In genomic region chr7:103504505-103505135, GRCh38 we compare ENCODE assay signal across 1 cellular context.
TF ChIP-seq lines count a peak whose summit lies in the region.

No MANE protein-coding gene starts in this region.

TF ChIP-seq in IMR-90, 13 proteins besides CTCF, POLR2A, EP300 and RAD21 (continued from another document):
- TF ChIP-seq SMC3 (IDR thresholded peaks at IDR 0.05; ENCODE audit: low read depth, low read length) (no peak), CHD1 (IDR thresholded peaks at IDR 0.05; ENCODE audit: low read depth, low read length) (no peak), MAZ (IDR thresholded peaks at IDR 0.05; ENCODE audit: borderline replicate concordance, low read depth, low read length) (no peak), CEBPB (IDR thresholded peaks at IDR 0.05; ENCODE audit: low read depth, low read length) (no peak), RFX5 (IDR thresholded peaks at IDR 0.05; ENCODE audit: low read depth, low read length) (no peak)
- TF ChIP-seq, protein P1, sequence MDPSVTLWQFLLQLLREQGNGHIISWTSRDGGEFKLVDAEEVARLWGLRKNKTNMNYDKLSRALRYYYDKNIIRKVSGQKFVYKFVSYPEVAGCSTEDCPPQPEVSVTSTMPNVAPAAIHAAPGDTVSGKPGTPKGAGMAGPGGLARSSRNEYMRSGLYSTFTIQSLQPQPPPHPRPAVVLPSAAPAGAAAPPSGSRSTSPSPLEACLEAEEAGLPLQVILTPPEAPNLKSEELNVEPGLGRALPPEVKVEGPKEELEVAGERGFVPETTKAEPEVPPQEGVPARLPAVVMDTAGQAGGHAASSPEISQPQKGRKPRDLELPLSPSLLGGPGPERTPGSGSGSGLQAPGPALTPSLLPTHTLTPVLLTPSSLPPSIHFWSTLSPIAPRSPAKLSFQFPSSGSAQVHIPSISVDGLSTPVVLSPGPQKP (IDR thresholded peaks at IDR 0.05; ENCODE audit: borderline replicate concordance, low read depth, low read length), result no peak
